8 cellular contexts compared by ENCODE assay signal in genomic region chr15:70892002-70892911, GRCh38. TPM values are rescaled to one million over a fixed set of nuclear protein-coding genes. Genes with fewer than 3 reads are reported as not detected.
A peak's percentile ranks its signal among the peaks of the same experiment; 100 is the strongest.
DNase-seq lines count a peak whose midpoint lies in the region; ATAC-seq and TF ChIP-seq lines count a peak whose summit lies in the region.

TSS of gene LRRC49 (plus strand) at chr15:70892826. CDS start at chr15:70892895, 69 bp downstream.
TSS of gene THAP10 (minus strand) at chr15:70892433. CDS start at chr15:70892272, 161 bp downstream.

- H3K9me3 ChIP-seq in HUES48 (ENCODE audit: control insufficient read depth, insufficient read depth, low read length) (no peaks in the 10 kb centered on the region), OCI-LY3 (ENCODE audit: insufficient read depth, low read length) (no peaks in the 10 kb centered on the region)

- H3K27me3 ChIP-seq in HUES48 (ENCODE audit: control insufficient read depth, insufficient read depth, low read length): no peaks in the 10 kb centered on the region
- peaks cover 4% of the 10 kb centered on the region; the same call in 1 of the 2 replicates for H3K27me3 ChIP-seq in OCI-LY3 (ENCODE audit: low read depth, low read length)

- DNase-seq in DMS153 (lab: John Stamatoyannopoulos, UW) (peak; percentile 67), amniotic epithelial cell (ENCODE audit: low read depth) (peak; percentile 92), Right ventricle myocardium superior (peak; percentile 93), non-pigmented ciliary epithelial cell (ENCODE audit: low read depth) (peak; percentile 76)

- no peaks in the 10 kb centered on the region for H3K79me2 ChIP-seq in OCI-LY3 (ENCODE audit: low read length)

- ATAC-seq in GM21526 (IDR thresholded peaks at IDR 0.05; ENCODE audit: low FRiP score, unreplicated experiment): peak; percentile 71
- peak; percentile 98 for ATAC-seq in Right ventricle myocardium superior (ENCODE audit: poor library complexity)

- H3K9ac ChIP-seq in HUES48 (ENCODE audit: low read depth, low read length) (peak within 1 kb of the TSS; percentile 73), OCI-LY3 (ENCODE audit: low read length) (no peak within 1 kb of the TSS)

- intact Hi-C loops in Right ventricle myocardium superior (cut with DNase I): loop anchor here (10.0 kb wide), 1 partner anchor 213 kb away; no protein-coding TSS in a partner anchor

- H4K20me1 ChIP-seq in OCI-LY3 (ENCODE audit: insufficient read depth, low read length): no peaks in the 10 kb centered on the region

- under 1% methylated on average over 61 of the region's 61 CpGs for WGBS in urinary bladder

- peak within 1 kb of the TSS; percentile 44 for H3K4me2 ChIP-seq in OCI-LY3 (ENCODE audit: low read length)

- H3K36me3 ChIP-seq in HUES48 (ENCODE audit: control insufficient read depth, insufficient read depth, low read length) (no peaks in the 10 kb centered on the region), OCI-LY3 (replicated peaks; ENCODE audit: low read depth, low read length) (no peaks in the 10 kb centered on the region), urinary bladder (ENCODE audit: insufficient read depth) (no peaks in the 10 kb centered on the region)

- no peak for TF ChIP-seq CTCF in OCI-LY3 (IDR thresholded peaks at IDR 0.05; ENCODE audit: low read depth, low read length)

- H3K4me1 ChIP-seq in HUES48 (ENCODE audit: control insufficient read depth, insufficient read depth, low read length) (peaks cover 6% of the 10 kb centered on the region; the same call in 1 of the 2 replicates), OCI-LY3 (ENCODE audit: low read length) (peaks cover 13% of the 10 kb centered on the region), urinary bladder (ENCODE audit: insufficient read depth) (peaks cover 2% of the 10 kb centered on the region)

- H3K27ac ChIP-seq in HUES48 (ENCODE audit: low read depth, low read length): peak within 1 kb of the TSS; percentile 87
- H3K27ac ChIP-seq in OCI-LY3 (ENCODE audit: low read length): no peak within 1 kb of the TSS
- H3K27ac ChIP-seq in urinary bladder (ENCODE audit: low read depth): peak within 1 kb of the TSS; percentile 60

- peak within 1 kb of the TSS; percentile 95 for H3K4me3 ChIP-seq in HUES48 (ENCODE audit: low read depth, low read length)
- H3K4me3 ChIP-seq in OCI-LY3 (ENCODE audit: low read length): no peak within 1 kb of the TSS
- H3K4me3 ChIP-seq in urinary bladder (ENCODE audit: low read depth, low read length): peak within 1 kb of the TSS; percentile 66

- peak within 1 kb of the TSS; percentile 57 for H2AFZ ChIP-seq in OCI-LY3 (ENCODE audit: low read depth, low read length)

RNA-seq across cellular contexts. Expression of gene LRRC49, which starts in this region (rescaled TPM):
- total RNA-seq in Right ventricle myocardium superior (45.7 TPM), urinary bladder (35.3 TPM)
- polyA plus RNA-seq in urinary bladder: 6.5 TPM

RNA-seq across cellular contexts. Expression of gene THAP10, which starts in this region (rescaled TPM):
- 3.9 TPM for total RNA-seq in Right ventricle myocardium superior
- 5.0 TPM for total RNA-seq in urinary bladder
- polyA plus RNA-seq in urinary bladder: 3.8 TPM
